In the genomic region with DNA sequence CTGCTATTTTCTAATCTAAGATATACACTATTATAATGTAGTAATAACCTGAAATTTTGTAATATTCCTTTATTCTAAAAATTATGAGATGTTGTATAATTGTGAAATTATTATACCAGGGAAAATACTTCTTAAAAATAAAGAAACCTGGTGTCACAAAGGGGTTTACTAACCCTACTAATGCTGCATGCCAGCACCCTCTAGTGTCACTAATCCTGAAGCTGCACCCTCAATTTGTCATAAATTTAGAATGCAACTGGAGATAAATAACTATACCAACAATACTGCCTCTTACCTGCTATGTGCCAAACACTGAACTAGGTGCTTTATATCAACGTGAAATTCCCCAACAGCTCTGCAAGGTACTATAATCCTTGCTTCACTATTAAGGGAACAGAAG, we compare ENCODE assay signal across 8 cellular contexts. TPM values are rescaled to one million over a fixed set of nuclear protein-coding genes. Genes with fewer than 3 reads are reported as not detected.
DNase-seq lines count a peak whose midpoint lies in the region; ATAC-seq and TF ChIP-seq lines count a peak whose summit lies in the region.

No MANE protein-coding gene starts in this region.

- no peak overlapping the region for H4K8ac ChIP-seq in mesendoderm (ENCODE audit: low read depth, low read length)

- H2BK15ac ChIP-seq in mesendoderm (replicated peaks; ENCODE audit: low read depth): no peak overlapping the region

- H3K23ac ChIP-seq in mesendoderm (ENCODE audit: low read length): no peak overlapping the region

- H3K27me3 ChIP-seq in brain microvascular endothelial cell (replicated peaks) (no peaks in the 10 kb centered on the region), mesendoderm (ENCODE audit: insufficient read depth, low read length, poor library complexity) (no peaks in the 10 kb centered on the region)

- H3K36me3 ChIP-seq in brain microvascular endothelial cell (replicated peaks) (peaks cover 32% of the 10 kb centered on the region), mesendoderm (ENCODE audit: control insufficient read depth, insufficient read depth, low read length) (no peaks in the 10 kb centered on the region)

- no peak overlapping the region for H3K4me2 ChIP-seq in mesendoderm (ENCODE audit: low read length)

- H3K27ac ChIP-seq in brain microvascular endothelial cell: no peak overlapping the region
- H3K27ac ChIP-seq in mesendoderm (ENCODE audit: low read depth, low read length): no peak overlapping the region

- no peak for ATAC-seq in HG03520 (IDR thresholded peaks at IDR 0.05; ENCODE audit: unreplicated experiment)

- H4K5ac ChIP-seq in mesendoderm (ENCODE audit: low read length): no peak overlapping the region

- H3K4me1 ChIP-seq in mesendoderm (ENCODE audit: control insufficient read depth, low read depth, low read length): no peaks in the 10 kb centered on the region

- H3K79me2 ChIP-seq in mesendoderm (ENCODE audit: control insufficient read depth, insufficient read depth, low read length): no peaks in the 10 kb centered on the region

- no peak overlapping the region for H2BK120ac ChIP-seq in mesendoderm (ENCODE audit: low read depth, low read length)

- H3K56ac ChIP-seq in mesendoderm (ENCODE audit: low read length): no peak overlapping the region

- no peak overlapping the region for H3K4ac ChIP-seq in mesendoderm (ENCODE audit: low read depth, low read length)

- peak; percentile 56 for TF ChIP-seq CTCF in brain microvascular endothelial cell (IDR thresholded peaks at IDR 0.05; ENCODE audit: low read depth, low read length, missing control alignments)

- H3K79me1 ChIP-seq in mesendoderm (ENCODE audit: low read length): peaks cover 5% of the 10 kb centered on the region

- WGBS in mesendoderm (ENCODE audit: extremely low coverage, insufficient coverage, low lambda C conversion rate): no CpG with 5 or more reads among the region's 1 CpG

- H3K4me3 ChIP-seq in brain microvascular endothelial cell (ENCODE audit: low read depth, low read length): no peak overlapping the region
- no peak overlapping the region for H3K4me3 ChIP-seq in mesendoderm (ENCODE audit: low read length)

- H2BK5ac ChIP-seq in mesendoderm (ENCODE audit: low read length): no peak overlapping the region

- no peak overlapping the region for H2AK5ac ChIP-seq in mesendoderm (ENCODE audit: low read length)

- H3K9ac ChIP-seq in mesendoderm (ENCODE audit: low read length): no peak overlapping the region

- H3K18ac ChIP-seq in mesendoderm (ENCODE audit: low read length): no peak overlapping the region

- DNase-seq in ELR (ENCODE audit: low read depth) (peak; percentile 28), LHCN-M2 (ENCODE audit: low read depth) (peak; percentile 9), brain microvascular endothelial cell (no peak), mesendoderm (peak; percentile 20), germinal center (ENCODE audit: low spot score) (no peak)
- no peak for DNase-seq in activated CD4-positive, CD25-positive, alpha-beta regulatory T cell treated with anti-CD3 and anti-CD28 coated beads, Interleukin-2, amount 50 U/mL, for 72 hours
- DNase-seq in activated CD4-positive, CD25-positive, alpha-beta regulatory T cell (lab: John Stamatoyannopoulos, UW): no peak

- in situ Hi-C loops in brain microvascular endothelial cell (cut with HindIII; ENCODE audit: low pct_ligation_motif_present, low sequenced_read_pairs): no loop called here

RNA-seq across cellular contexts. Expression of a gene that starts 30.8 kb away (rescaled TPM):
- 89.2 and 117 TPM in 2 replicates for total RNA-seq in LHCN-M2 (2014; rRNA removed)
- polyA plus RNA-seq in LHCN-M2 (2012): 42.7 TPM
- 54.1 TPM for polyA plus RNA-seq in mesendoderm (2013, experiment 1 of 2)
- polyA plus RNA-seq in mesendoderm (2013, experiment 2 of 2): 50.4 TPM

RNA-seq across cellular contexts. Expression of a gene that starts 42.3 kb away (rescaled TPM):
- total RNA-seq in LHCN-M2 (2014; rRNA removed): 0.11 TPM in 1 of 2 replicates, not detected in the other
- polyA plus RNA-seq in LHCN-M2 (2012): 0.02 TPM
- 0.48 TPM for polyA plus RNA-seq in mesendoderm (2013, experiment 1 of 2)
- polyA plus RNA-seq in mesendoderm (2013, experiment 2 of 2): 0.55 TPM

Comparison
In these comparisons a context has a peak if more than half of its experiments do, and no peak if none do; other contexts are left out.
1. DNase-seq: peak in ELR (single experiment), LHCN-M2 (single experiment) and mesendoderm (single experiment); none in brain microvascular endothelial cell (single experiment), activated CD4-positive, CD25-positive, alpha-beta regulatory T cell treated with anti-CD3 and anti-CD28 coated beads, Interleukin-2, amount 50 U/mL, for 72 hours (single experiment), germinal center (single experiment) and activated CD4-positive, CD25-positive, alpha-beta regulatory T cell (0 of 4).